In the genomic region with DNA sequence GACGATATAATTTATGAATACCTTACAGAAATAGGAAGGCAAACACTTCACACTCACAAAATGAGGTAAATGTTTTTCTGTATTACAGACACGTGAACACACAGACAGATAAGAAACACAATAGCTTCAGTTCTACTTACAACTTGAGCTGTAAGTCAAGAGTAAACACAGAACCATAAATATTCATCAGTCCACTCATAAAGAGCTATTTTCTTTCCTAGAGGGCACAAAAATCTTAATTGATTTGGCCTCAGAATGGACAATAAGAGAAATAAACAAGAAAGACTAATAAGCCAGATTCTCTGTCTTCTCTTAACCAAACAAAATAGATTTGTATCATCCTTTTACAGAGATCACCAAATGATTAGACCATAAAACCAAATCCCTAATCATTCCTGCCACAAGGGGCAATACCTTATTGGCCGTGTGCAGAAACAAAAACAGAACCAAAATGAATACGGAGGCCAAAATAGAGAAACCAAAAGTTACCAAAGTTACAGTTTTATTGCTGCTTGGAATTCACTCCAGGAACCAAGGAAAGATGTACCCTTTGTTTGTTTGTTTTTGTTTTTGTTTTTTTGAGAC, we compare ENCODE assay signal across 15 cellular contexts. TPM values are rescaled to one million over a fixed set of nuclear protein-coding genes. Genes with fewer than 3 reads are reported as not detected.
DNase-seq lines count a peak whose midpoint lies in the region; ATAC-seq, FAIRE-seq and TF ChIP-seq lines count a peak whose summit lies in the region.
"Had no signal": no experiment of that assay in that cellular context is flagged by ENCODE, and none has a peak within 500 bp of the region (broad histone marks: within the 10 kb centered on the region; RNA-seq: fewer than 3 reads in every experiment).

No MANE protein-coding gene starts in this region.

- H4K8ac ChIP-seq in H1 (ENCODE audit: extremely low read depth, insufficient read depth, low read length) = no peak overlapping the region

- H3K23me2 ChIP-seq in H1 (ENCODE audit: low read depth, low read length) = no peaks in the 10 kb centered on the region

- H2BK120ac ChIP-seq in H1 (replicated peaks; ENCODE audit: low read depth, low read length) = no peak overlapping the region

- intact Hi-C loops in PC-3 (cut with micrococcal nuclease) (no loop called here), vagina (cut with DNase I) (no loop called here)

- no peak for TF ChIP-seq EP300 in H1 (IDR thresholded peaks at IDR 0.05; ENCODE audit: borderline replicate concordance in 1 of 2, low read depth in 2 of 2, low read length in 2 of 2)

- no peak overlapping the region for H3K4ac ChIP-seq in H1 (replicated peaks; ENCODE audit: insufficient read length, low read depth, low read length)

- H3K79me2 ChIP-seq in PC-3 (ENCODE audit: low read length) = no peaks in the 10 kb centered on the region
- no peaks in the 10 kb centered on the region for H3K79me2 ChIP-seq in H1 (ENCODE audit: control insufficient read depth in 1 of 2, insufficient read depth in 2 of 2, low read length in 2 of 2)
- no peaks in the 10 kb centered on the region for H3K79me2 ChIP-seq in osteoblast (ENCODE audit: insufficient read depth, low read length)

- no peak overlapping the region for H2BK15ac ChIP-seq in H1 (ENCODE audit: low read length)

- no peak overlapping the region for H3K23ac ChIP-seq in H1 (ENCODE audit: insufficient read length)

- POLR2A ChIA-PET in BJ (lab: Charles Lee) = no interaction called here
- POLR2A ChIA-PET in PC-3 (lab: Charles Lee; ENCODE audit: unreplicated experiment) = no interaction called here
- POLR2A ChIA-PET in H1 (lab: Charles Lee; ENCODE audit: partially characterized antibody) = no interaction called here

- no peak overlapping the region for H3K9ac ChIP-seq in PC-3 (ENCODE audit: low read length)
- H3K9ac ChIP-seq in H1 (replicated peaks in 1 of 4; ENCODE audit: extremely low read depth in 1 of 4, low read depth in 3 of 4, low read length in 3 of 4) = no peak overlapping the region

- no peaks in the 10 kb centered on the region for H3F3A ChIP-seq in PC-3 (ENCODE audit: low read length, unreplicated experiment)

- CTCF ChIA-PET in BJ (lab: Yijun Ruan, JAX) (interaction anchor here (1.0 kb wide), 1 partner anchor 27 kb away, joined by 3 read pairs; no protein-coding TSS in a partner anchor), PC-3 (lab: Charles Lee) (no interaction called here), H1 (lab: Charles Lee; ENCODE audit: partially characterized antibody) (interaction anchor here (0.6 to 1.1 kb wide), 3 partner anchors 10 to 393 kb away, joined by 3 read pairs; no protein-coding TSS in a partner anchor)

- H4K20me1 ChIP-seq in PC-3 (ENCODE audit: low read length) (no peaks in the 10 kb centered on the region), H1 (replicated peaks in 1 of 2; ENCODE audit: control insufficient read depth in 1 of 2, insufficient read depth in 2 of 2, low read length in 2 of 2) (no peaks in the 10 kb centered on the region), osteoblast (ENCODE audit: insufficient read depth, low read length) (no peaks in the 10 kb centered on the region)

- H3K18ac ChIP-seq in H1 (ENCODE audit: extremely low read depth, low read length) = no peak overlapping the region

- H3K4me2 ChIP-seq in PC-3 (ENCODE audit: low read length) (no peak overlapping the region), H1 (ENCODE audit: insufficient read depth in 1 of 2, low read depth in 2 of 2, low read length in 2 of 2) (no peak overlapping the region), osteoblast (ENCODE audit: insufficient read depth, low read length) (peak overlapping the region; percentile 34)

- ATAC-seq in PC-3 = peak; percentile 43; the same call in 1 of the 2 replicates

- H3K4me3 ChIP-seq in BJ (ENCODE audit: low read depth, low read length) = no peak overlapping the region
- no peak overlapping the region for H3K4me3 ChIP-seq in PC-3 (ENCODE audit: low read length)
- no peak overlapping the region for H3K4me3 ChIP-seq in H1 (ENCODE audit: extremely low read depth in 1 of 4, insufficient read depth in 2 of 4, low read depth in 3 of 4, low read length in 4 of 4)
- no peak overlapping the region for H3K4me3 ChIP-seq in osteoblast (ENCODE audit: insufficient read depth, low read length)
- H3K4me3 ChIP-seq in vagina = no peak overlapping the region
- H3K4me3 ChIP-seq: uterus had no signal

- H4K5ac ChIP-seq in H1 (ENCODE audit: insufficient read length, low read depth, low read length) = no peak overlapping the region

- H3K9me3 ChIP-seq in PC-3 (ENCODE audit: low read length) (no peaks in the 10 kb centered on the region), H1 (ENCODE audit: insufficient read depth in 2 of 2, low read depth in 1 of 2, low read length in 1 of 2) (no peaks in the 10 kb centered on the region), osteoblast (ENCODE audit: low read depth, low read length) (no peaks in the 10 kb centered on the region), vagina (no peaks in the 10 kb centered on the region)
- H3K9me3 ChIP-seq: uterus had no signal

- no peaks in the 10 kb centered on the region for H3K9me2 ChIP-seq in PC-3 (replicated peaks; ENCODE audit: low read length)

- H4K91ac ChIP-seq in H1 (replicated peaks; ENCODE audit: insufficient read length, low read length) = no peak overlapping the region

- H3K36me3 ChIP-seq in BJ (ENCODE audit: control insufficient read depth, insufficient read depth, low read length) = no peaks in the 10 kb centered on the region
- no peaks in the 10 kb centered on the region for H3K36me3 ChIP-seq in PC-3 (ENCODE audit: low read depth, low read length)
- no peaks in the 10 kb centered on the region for H3K36me3 ChIP-seq in H1 (ENCODE audit: control insufficient read depth in 2 of 4, insufficient read depth in 4 of 4, low read length in 3 of 4)
- no peaks in the 10 kb centered on the region for H3K36me3 ChIP-seq in osteoblast (ENCODE audit: insufficient read depth, low read length)
- no peaks in the 10 kb centered on the region for H3K36me3 ChIP-seq in vagina
- H3K36me3 ChIP-seq: uterus had no signal

- H2BK20ac ChIP-seq in H1 (ENCODE audit: low read length) = no peak overlapping the region

- no peak overlapping the region for H2AK5ac ChIP-seq in H1 (ENCODE audit: low read depth, low read length)

- peak; percentile 31; the same call in 1 of the 2 replicates for TF ChIP-seq CTCF in BJ (IDR thresholded peaks at IDR 0.05; ENCODE audit: insufficient read depth, low read depth, low read length)
- peak; percentile 67 for TF ChIP-seq CTCF in PC-3 (conservative IDR thresholded peaks at IDR 0.05; ENCODE audit: low read depth, low read length)
- TF ChIP-seq CTCF in H1 (IDR thresholded peaks at IDR 0.05; ENCODE audit: control extremely low read depth in 1 of 3, insufficient read depth in 1 of 3, low read depth in 1 of 3, low read length in 3 of 3) = peak in 2 of 3 experiments; percentile 12 to 43; a peak in 2 of 4 replicates
- TF ChIP-seq CTCF in osteoblast (IDR thresholded peaks at IDR 0.05; ENCODE audit: extremely low read depth, low read depth, low read length) = peak; percentile 53
- no peak for TF ChIP-seq CTCF in vagina (IDR thresholded peaks at IDR 0.05)

- TF ChIP-seq POLR2A in H1 (IDR thresholded peaks at IDR 0.05; ENCODE audit: control extremely low read depth in 1 of 2, low read depth in 2 of 2, low read length in 2 of 2) (no peak), vagina (IDR thresholded peaks at IDR 0.05) (no peak)

- H3K56ac ChIP-seq in H1 (replicated peaks; ENCODE audit: insufficient read length, low read depth, low read length) = no peak overlapping the region

- no peak overlapping the region for H2BK12ac ChIP-seq in H1 (ENCODE audit: low read depth, low read length)

- H3K4me1 ChIP-seq in PC-3 (ENCODE audit: insufficient read depth, low read length) (no peaks in the 10 kb centered on the region), H1 (replicated peaks in 1 of 4; ENCODE audit: control insufficient read depth in 3 of 4, insufficient read depth in 4 of 4, low read length in 3 of 4) (no peaks in the 10 kb centered on the region), osteoblast (ENCODE audit: insufficient read depth, low read length) (no peaks in the 10 kb centered on the region), vagina (no peaks in the 10 kb centered on the region)
- H3K4me1 ChIP-seq: uterus had no signal

- no peak overlapping the region for H2BK5ac ChIP-seq in H1 (ENCODE audit: low read depth, low read length)

- FAIRE-seq in H1 (lab: Jason Lieb, UNC) = no peak

- H2AFZ ChIP-seq in PC-3 (ENCODE audit: low read length) (no peak overlapping the region), H1 (ENCODE audit: low read length) (no peak overlapping the region), osteoblast (ENCODE audit: low read length) (peak overlapping the region; percentile 7)

- no peak overlapping the region for H3K14ac ChIP-seq in H1 (ENCODE audit: insufficient read length)

- 86% methylated on average over 4 of the region's 4 CpGs; no CpG with 5 or more reads in 1 of the 2 experiments for WGBS in H1 (ENCODE audit: extremely low coverage in 1 of 2, insufficient coverage in 1 of 2, insufficient read length in 1 of 2, insufficient replicate concordance in 2 of 2, low coverage in 1 of 2, low lambda C conversion rate in 2 of 2, missing lambda C conversion rate in 1 of 2), 2 experiments

- no peaks in the 10 kb centered on the region for H3K79me1 ChIP-seq in H1 (ENCODE audit: low read depth, low read length)

- no peaks in the 10 kb centered on the region for H3K27me3 ChIP-seq in BJ (ENCODE audit: control insufficient read depth, insufficient read depth, low read length)
- H3K27me3 ChIP-seq in PC-3 (ENCODE audit: low read length) = no peaks in the 10 kb centered on the region
- H3K27me3 ChIP-seq in H1 (replicated peaks in 1 of 4; ENCODE audit: control insufficient read depth in 3 of 4, extremely low read depth in 1 of 4, insufficient read depth in 3 of 4, low read length in 3 of 4) = no peaks in the 10 kb centered on the region
- no peaks in the 10 kb centered on the region for H3K27me3 ChIP-seq in osteoblast (ENCODE audit: insufficient read depth, low read length)
- no peaks in the 10 kb centered on the region for H3K27me3 ChIP-seq in vagina
- H3K27me3 ChIP-seq: uterus had no signal

- peak in 1 of 2 experiments; percentile 21; a peak in 2 of 4 replicates for TF ChIP-seq RAD21 in H1 (IDR thresholded peaks at IDR 0.05 in 1 of 2, conservative IDR thresholded peaks at IDR 0.05 in 1 of 2; ENCODE audit: low read depth in 2 of 2, low read length in 2 of 2)

- H3K27ac ChIP-seq in PC-3 (ENCODE audit: low read length) = no peak overlapping the region
- no peak overlapping the region for H3K27ac ChIP-seq in H1 (ENCODE audit: low read depth, low read length)
- H3K27ac ChIP-seq in osteoblast (ENCODE audit: low read depth, low read length) = no peak overlapping the region
- no peak overlapping the region for H3K27ac ChIP-seq in vagina
- H3K27ac ChIP-seq: uterus had no signal

- DNase-seq in BJ (ENCODE audit: low read depth) (no peak), PC-3 (peak; percentile 36), H1 (ENCODE audit: low read depth in 1 of 2, low spot score in 2 of 2) (no peak), osteoblast (ENCODE audit: insufficient read length, low spot score, missing footprints) (no peak), NCI-H1930 (lab: John Stamatoyannopoulos, UW) (no peak), A172 (ENCODE audit: low spot score) (no peak), SIG-M5 treated with dmso at 0.1 percent for 504 hours (lab: John Stamatoyannopoulos, UW; ENCODE audit: unreplicated experiment) (no peak), vagina (ENCODE audit: extremely low spot score in 2 of 2) (no peak)
- DNase-seq: CD4-positive, CD25-positive, alpha-beta regulatory T cell; effector memory CD4-positive, alpha-beta T cell; GF-D8; NCI-H1105 treated with DMSO at 0.1 percent for 48 hours; NCI-H526 treated with DMSO at 0.1 percent for 48 hours; SIG-M5; uterus had no signal

- BruUV-seq in PC-3 (replicated peaks; lab: Mats Ljungman, UMichigan) = no TSS peak

RNA-seq across cellular contexts. Expression of a gene that starts 38.1 kb away (rescaled TPM):
- not detected in 2 replicates for polyA plus RNA-seq in BJ (2011; rRNA removed)
- 0.24 TPM in 1 of 2 replicates, not detected in the other for polyA minus RNA-seq in BJ (2011; rRNA and poly(A)+ RNA removed)
- total RNA-seq in PC-3 (2014; rRNA removed) = not detected in 2 replicates
- total RNA-seq in H1 (2021; fragmentation: NEBNext Ultra II Directional; extraction: Animal tissue kit (Norgen Biotek cat#: 25700)) = not detected in 2 replicates
- polyA plus RNA-seq in H1 (2011; rRNA removed) = not detected in 2 replicates
- polyA plus RNA-seq in H1 (2011; cell fraction: cytosol; rRNA removed) = not detected
- 0.07 TPM for polyA plus RNA-seq in H1 (2011; cell fraction: nucleus; rRNA removed)
- not detected in 4 replicates for polyA plus RNA-seq in H1 (2012, experiment 1 of 2)
- not detected for polyA plus RNA-seq in H1 (2012, experiment 2 of 2)
- polyA plus RNA-seq in H1 (2013, experiment 1 of 2) = 0.47 TPM
- polyA plus RNA-seq in H1 (2013, experiment 2 of 2) = 0.46 TPM
- polyA minus RNA-seq in H1 (2011; rRNA and poly(A)+ RNA removed) = 0.10 and 0.13 TPM in 2 replicates
- not detected for polyA minus RNA-seq in H1 (2011; cell fraction: cytosol; rRNA and poly(A)+ RNA removed)
- not detected for polyA minus RNA-seq in H1 (2011; cell fraction: nucleus; rRNA and poly(A)+ RNA removed)
- total RNA-seq in osteoblast = not detected in 2 replicates
- total RNA-seq in A172 (2014; rRNA removed; shearing (Covaris generic)) = not detected in 2 replicates
- not detected for total RNA-seq in vagina
- total RNA-seq: CD4-positive, CD25-positive, alpha-beta regulatory T cell; uterus had no signal
- polyA plus RNA-seq: CD4-positive, CD25-positive, alpha-beta regulatory T cell had no signal

Comparison
In these comparisons a context has a peak if more than half of its experiments do, and no peak if none do; other contexts are left out.
1. CTCF ChIP-seq: peak in BJ (single experiment), PC-3 (single experiment), H1 (2 of 3) and osteoblast (single experiment); none in vagina (0 of 3).